Comparison of ENCODE assay signal across 8 cellular contexts in the genomic region with DNA sequence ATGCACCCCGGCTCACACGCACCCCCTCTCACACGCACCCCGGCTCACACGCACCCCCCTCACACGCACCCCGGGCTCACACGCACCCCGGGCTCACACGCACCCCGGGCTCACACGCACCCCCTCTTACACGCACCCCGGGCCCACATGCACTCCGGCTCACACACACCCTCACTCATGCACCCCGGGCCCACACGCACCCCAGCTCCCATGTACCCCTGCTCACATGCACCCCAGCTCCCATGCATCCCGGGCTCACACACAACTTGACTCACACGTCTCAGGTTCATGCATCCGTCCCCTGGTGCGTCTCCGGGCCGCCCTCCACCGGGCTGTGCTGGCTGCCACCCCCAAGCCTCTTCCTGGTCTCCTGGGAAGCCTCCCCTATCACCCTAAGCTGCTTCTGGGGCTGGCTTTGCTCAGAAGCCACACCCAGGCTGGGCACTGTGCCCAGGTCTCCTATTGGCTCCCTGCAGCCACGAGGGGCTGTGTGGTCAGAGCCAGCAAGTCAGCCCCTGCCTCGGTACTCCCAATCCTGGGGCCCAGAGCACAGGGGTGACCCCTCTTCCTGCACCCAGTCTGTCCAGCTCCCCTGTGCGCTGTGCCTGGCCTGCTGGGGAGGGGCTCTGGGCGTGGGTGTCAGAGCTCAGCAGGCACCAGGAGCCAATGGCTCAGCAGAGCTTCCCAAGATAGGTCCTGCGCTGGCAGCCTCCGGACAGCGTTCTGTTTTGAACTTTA. TPM values are rescaled to one million over a fixed set of nuclear protein-coding genes. Genes with fewer than 3 reads are reported as not detected.
A peak's percentile ranks its signal among the peaks of the same experiment; 100 is the strongest.
DNase-seq lines count a peak whose midpoint lies in the region; ATAC-seq, FAIRE-seq and TF ChIP-seq lines count a peak whose summit lies in the region.

No MANE protein-coding gene starts in this region.

- no peaks in the 10 kb centered on the region for H3K27me3 ChIP-seq in BLaER1 treated with 17β-estradiol and CSF1 and Interleukin-3, amounts not matched to agents 10 nM and 100 nM
- H3K27me3 ChIP-seq in brain microvascular endothelial cell (replicated peaks), result no peaks in the 10 kb centered on the region
- no peaks in the 10 kb centered on the region for H3K27me3 ChIP-seq in HepG2 (ENCODE audit: control insufficient read depth in 1 of 2, insufficient read depth in 2 of 2, low read length in 2 of 2)

- BruUV-seq in HepG2 (replicated peaks; lab: Mats Ljungman, UMichigan), result no TSS peak

- H4K20me1 ChIP-seq in BLaER1 treated with 17β-estradiol and CSF1 and Interleukin-3, amounts not matched to agents 10 nM and 100 nM, result peaks cover 39 to 100% (median 89%) of the 10 kb centered on the region in 11 experiments; a peak in 21 of 22 replicates
- no peaks in the 10 kb centered on the region; the same call in 1 of the 2 replicates for H4K20me1 ChIP-seq in HepG2 (ENCODE audit: insufficient read depth, low read length)

- CTCF ChIA-PET in HepG2 (lab: Yijun Ruan, JAX; ENCODE audit: low intra/inter-chr PET ratio, low total read pairs), result no interaction called here

- in situ Hi-C loops in brain microvascular endothelial cell (cut with HindIII; ENCODE audit: low pct_ligation_motif_present, low sequenced_read_pairs), result no loop called here
- in situ Hi-C loops in HepG2 (cut with HindIII; ENCODE audit: extremely low pct_ligation_motif_present, low pct_unique_long_range_greater_than_20kb), result no loop called here

- H3K27ac ChIP-seq in BLaER1 treated with 17β-estradiol and CSF1 and Interleukin-3, amounts not matched to agents 10 nM and 100 nM, result no peak overlapping the region
- H3K27ac ChIP-seq in brain microvascular endothelial cell (no peak overlapping the region), HepG2 (ENCODE audit: extremely low read length, insufficient read depth, low read length) (no peak overlapping the region)

- H3K9ac ChIP-seq in BLaER1 treated with 17β-estradiol and CSF1 and Interleukin-3, amounts not matched to agents 10 nM and 100 nM, result peak overlapping the region in 4 of 11 experiments; percentile 7 to 37 (median 16); a peak in 3 of 22 replicates
- H3K9ac ChIP-seq in HepG2 (ENCODE audit: insufficient read depth, low read depth, low read length), result no peak overlapping the region

- ATAC-seq in HepG2 (peak; percentile 4; the same call in 2 of the 3 replicates), HG03045 (IDR thresholded peaks at IDR 0.05; ENCODE audit: unreplicated experiment) (no peak)

- H2AFZ ChIP-seq in HepG2 (ENCODE audit: low read length), result no peak overlapping the region

- H3K79me2 ChIP-seq in HepG2 (ENCODE audit: insufficient read depth, low read length), result no peaks in the 10 kb centered on the region

- 96% methylated on average over 25 of the region's 31 CpGs for WGBS in HepG2 (ENCODE audit: low lambda C conversion rate)

- no peaks in the 10 kb centered on the region for H3K9me3 ChIP-seq in BLaER1 treated with 17β-estradiol and CSF1 and Interleukin-3, amounts not matched to agents 10 nM and 100 nM (replicated peaks in 1 of 11)
- no peaks in the 10 kb centered on the region for H3K9me3 ChIP-seq in HepG2 (ENCODE audit: low read length)

- H3K4me1 ChIP-seq in BLaER1 treated with 17β-estradiol and CSF1 and Interleukin-3, amounts not matched to agents 10 nM and 100 nM, result peaks cover 13 to 72% (median 44%) of the 10 kb centered on the region in 10 experiments; a peak in 19 of 20 replicates
- no peaks in the 10 kb centered on the region for H3K4me1 ChIP-seq in HepG2 (ENCODE audit: insufficient read depth, low read length)

- no peak overlapping the region for H3K4me3 ChIP-seq in BLaER1 treated with 17β-estradiol and CSF1 and Interleukin-3, amounts not matched to agents 10 nM and 100 nM
- H3K4me3 ChIP-seq in brain microvascular endothelial cell (ENCODE audit: low read depth, low read length) (peak overlapping the region; percentile 48), HepG2 (replicated peaks in 1 of 3; ENCODE audit: insufficient read depth in 1 of 3, low read depth in 2 of 3, low read length in 3 of 3) (no peak overlapping the region)

- no peak for TF ChIP-seq RAD21 in HepG2 (CRISPR knock-in tag; IDR thresholded peaks at IDR 0.05)

- peak overlapping the region in 10 of 11 experiments; percentile 12 to 50 (median 38); a peak in 14 of 22 replicates for H3K4me2 ChIP-seq in BLaER1 treated with 17β-estradiol and CSF1 and Interleukin-3, amounts not matched to agents 10 nM and 100 nM
- H3K4me2 ChIP-seq in HepG2 (ENCODE audit: low read depth, low read length), result no peak overlapping the region

- FAIRE-seq in HepG2 (lab: Jason Lieb, UNC) (no peak), GM12892 (lab: Jason Lieb, UNC) (no peak)

- TF ChIP-seq EP300 in HepG2 (IDR thresholded peaks at IDR 0.05; ENCODE audit: low read depth in 2 of 2, low read length in 2 of 2) (no peak), HepG2 (CRISPR knock-in tag; IDR thresholded peaks at IDR 0.05; ENCODE audit: borderline replicate concordance) (no peak)

- intact Hi-C loops in HepG2 (cut with micrococcal nuclease; ENCODE audit: unreplicated experiment), result no loop called here

- TF ChIP-seq CTCF in brain microvascular endothelial cell (IDR thresholded peaks at IDR 0.05; ENCODE audit: low read depth, low read length, missing control alignments), result no peak
- no peak for TF ChIP-seq CTCF in HepG2 (CRISPR knock-in tag; IDR thresholded peaks at IDR 0.05)

- peak; percentile 73 for DNase-seq in NCI-H2107 (lab: John Stamatoyannopoulos, UW)
- DNase-seq in brain microvascular endothelial cell, result peak; percentile 84
- DNase-seq in HepG2 (ENCODE audit: low spot score), result no peak
- no peak for DNase-seq in SHP77 treated with DMSO at 0.1 percent for 48 hours (lab: John Stamatoyannopoulos, UW)
- DNase-seq in GM12892 (ENCODE audit: insufficient read length), result no peak
- DNase-seq in cortex of kidney (lab: John Stamatoyannopoulos, UW), result no peak

- H3K36me3 ChIP-seq in BLaER1 treated with 17β-estradiol and CSF1 and Interleukin-3, amounts not matched to agents 10 nM and 100 nM, result peaks cover 0 to 70% (median 0%) of the 10 kb centered on the region in 11 experiments; a peak in 6 of 22 replicates
- peaks cover 2% of the 10 kb centered on the region for H3K36me3 ChIP-seq in brain microvascular endothelial cell (replicated peaks)
- H3K36me3 ChIP-seq in HepG2 (replicated peaks in 1 of 2; ENCODE audit: control insufficient read depth in 1 of 2, insufficient read depth in 2 of 2, low read length in 2 of 2), result peaks cover 0 to 3% of the 10 kb centered on the region in 2 experiments; a peak in 2 of 5 replicates

- TF ChIP-seq POLR2A in HepG2 (IDR thresholded peaks at IDR 0.05; ENCODE audit: insufficient read depth in 1 of 2, low read depth in 2 of 2, low read length in 2 of 2) (no peak), GM12892 (IDR thresholded peaks at IDR 0.05; ENCODE audit: low read depth, low read length) (no peak)

- POLR2A ChIA-PET in HepG2 (lab: Yijun Ruan, JAX), result interaction anchor here (1.1 kb wide), 1 partner anchor 15 kb away, joined by 3 read pairs; no protein-coding TSS in a partner anchor

RNA-seq across cellular contexts. Expression of a gene that starts 16.9 kb away (rescaled TPM):
- total RNA-seq in HepG2 (2016; rRNA removed; fragmentation: Illumina TruSeq; extraction: Trizol), result 13.2 and 31.7 TPM in 2 replicates
- total RNA-seq in HepG2 (2016; cell fraction: cytosol; rRNA removed; fragmentation: Illumina TruSeq; extraction: Trizol; ENCODE audit: low read depth), result 8.9 and 10.0 TPM in 2 replicates
- 12.0 and 31.8 TPM in 2 replicates for total RNA-seq in HepG2 (2016; cell fraction: insoluble cytoplasmic fraction; rRNA removed; fragmentation: Illumina TruSeq; extraction: Trizol)
- total RNA-seq in HepG2 (2016; cell fraction: membrane; rRNA removed; fragmentation: Illumina TruSeq; extraction: Trizol), result 11.0 and 13.5 TPM in 2 replicates
- 26.1 and 32.6 TPM in 2 replicates for total RNA-seq in HepG2 (2016; cell fraction: nucleus; rRNA removed; fragmentation: Illumina TruSeq; extraction: Trizol)
- polyA plus RNA-seq in HepG2 (2011; rRNA removed), result 68.3 and 88.5 TPM in 2 replicates
- 60.2 and 113 TPM in 2 replicates for polyA plus RNA-seq in HepG2 (2011; cell fraction: cytosol; rRNA removed)
- polyA plus RNA-seq in HepG2 (2011; cell fraction: nucleus; rRNA removed), result 232 and 327 TPM in 2 replicates
- polyA plus RNA-seq in HepG2 (2012), result 22.7 and 28.5 TPM in 2 replicates
- 10.4 TPM in 2 replicates for polyA plus RNA-seq in HepG2 (2016; cell fraction: cytosol; fragmentation: Illumina TruSeq; extraction: Trizol; ENCODE audit: low read depth)
- 11.8 and 12.7 TPM in 2 replicates for polyA plus RNA-seq in HepG2 (2016; cell fraction: insoluble cytoplasmic fraction; fragmentation: Illumina TruSeq; extraction: Trizol; ENCODE audit: low read depth)
- polyA plus RNA-seq in HepG2 (2016; cell fraction: membrane; fragmentation: Illumina TruSeq; extraction: Trizol; ENCODE audit: low read depth), result 8.5 and 12.0 TPM in 2 replicates
- polyA plus RNA-seq in HepG2 (2016; cell fraction: nucleus; fragmentation: Illumina TruSeq; extraction: Trizol; ENCODE audit: insufficient read depth, low read depth), result 59.4 and 62.8 TPM in 2 replicates
- 59.6 and 124 TPM in 2 replicates for polyA minus RNA-seq in HepG2 (2011; rRNA and poly(A)+ RNA removed; ENCODE audit: low replicate concordance)
- polyA minus RNA-seq in HepG2 (2011; cell fraction: cytosol; rRNA and poly(A)+ RNA removed), result 24.9 and 25.9 TPM in 2 replicates
- 16.4 and 16.9 TPM in 2 replicates for polyA minus RNA-seq in HepG2 (2011; cell fraction: nucleus; rRNA and poly(A)+ RNA removed)
- polyA plus RNA-seq in GM12892 (2012; ENCODE audit: missing spikeins), result 3.3 TPM

RNA-seq across cellular contexts. Expression of a gene that starts 17.2 kb away (rescaled TPM):
- 114 and 146 TPM in 2 replicates for total RNA-seq in HepG2 (2016; rRNA removed; fragmentation: Illumina TruSeq; extraction: Trizol)
- total RNA-seq in HepG2 (2016; cell fraction: cytosol; rRNA removed; fragmentation: Illumina TruSeq; extraction: Trizol; ENCODE audit: low read depth), result 37.0 and 48.5 TPM in 2 replicates
- 113 and 136 TPM in 2 replicates for total RNA-seq in HepG2 (2016; cell fraction: insoluble cytoplasmic fraction; rRNA removed; fragmentation: Illumina TruSeq; extraction: Trizol)
- total RNA-seq in HepG2 (2016; cell fraction: membrane; rRNA removed; fragmentation: Illumina TruSeq; extraction: Trizol), result 68.6 and 79.8 TPM in 2 replicates
- 34.9 and 39.5 TPM in 2 replicates for total RNA-seq in HepG2 (2016; cell fraction: nucleus; rRNA removed; fragmentation: Illumina TruSeq; extraction: Trizol)
- 104 and 115 TPM in 2 replicates for polyA plus RNA-seq in HepG2 (2011; rRNA removed)
- 35.1 and 78.0 TPM in 2 replicates for polyA plus RNA-seq in HepG2 (2011; cell fraction: cytosol; rRNA removed)
- polyA plus RNA-seq in HepG2 (2011; cell fraction: nucleus; rRNA removed), result 44.7 and 47.4 TPM in 2 replicates
- polyA plus RNA-seq in HepG2 (2012), result 57.4 and 93.8 TPM in 2 replicates
- 58.6 and 89.5 TPM in 2 replicates for polyA plus RNA-seq in HepG2 (2016; cell fraction: cytosol; fragmentation: Illumina TruSeq; extraction: Trizol; ENCODE audit: low read depth)
- 221 and 225 TPM in 2 replicates for polyA plus RNA-seq in HepG2 (2016; cell fraction: insoluble cytoplasmic fraction; fragmentation: Illumina TruSeq; extraction: Trizol; ENCODE audit: low read depth)
- 90.2 and 102 TPM in 2 replicates for polyA plus RNA-seq in HepG2 (2016; cell fraction: membrane; fragmentation: Illumina TruSeq; extraction: Trizol; ENCODE audit: low read depth)
- 84.0 and 90.2 TPM in 2 replicates for polyA plus RNA-seq in HepG2 (2016; cell fraction: nucleus; fragmentation: Illumina TruSeq; extraction: Trizol; ENCODE audit: insufficient read depth, low read depth)
- 129 and 143 TPM in 2 replicates for polyA minus RNA-seq in HepG2 (2011; rRNA and poly(A)+ RNA removed; ENCODE audit: low replicate concordance)
- 35.6 and 37.0 TPM in 2 replicates for polyA minus RNA-seq in HepG2 (2011; cell fraction: cytosol; rRNA and poly(A)+ RNA removed)
- polyA minus RNA-seq in HepG2 (2011; cell fraction: nucleus; rRNA and poly(A)+ RNA removed), result 27.3 and 33.1 TPM in 2 replicates
- polyA plus RNA-seq in GM12892 (2012; ENCODE audit: missing spikeins), result 59.6 TPM

RNA-seq across cellular contexts. Expression of a gene that starts 26.8 kb away (rescaled TPM):
- total RNA-seq in HepG2 (2016; rRNA removed; fragmentation: Illumina TruSeq; extraction: Trizol), result 54.0 and 125 TPM in 2 replicates
- total RNA-seq in HepG2 (2016; cell fraction: cytosol; rRNA removed; fragmentation: Illumina TruSeq; extraction: Trizol; ENCODE audit: low read depth), result 31.5 and 37.4 TPM in 2 replicates
- 60.0 and 126 TPM in 2 replicates for total RNA-seq in HepG2 (2016; cell fraction: insoluble cytoplasmic fraction; rRNA removed; fragmentation: Illumina TruSeq; extraction: Trizol)
- 34.7 and 43.1 TPM in 2 replicates for total RNA-seq in HepG2 (2016; cell fraction: membrane; rRNA removed; fragmentation: Illumina TruSeq; extraction: Trizol)
- total RNA-seq in HepG2 (2016; cell fraction: nucleus; rRNA removed; fragmentation: Illumina TruSeq; extraction: Trizol), result 93.4 and 110 TPM in 2 replicates
- 197 and 287 TPM in 2 replicates for polyA plus RNA-seq in HepG2 (2011; rRNA removed)
- 200 and 252 TPM in 2 replicates for polyA plus RNA-seq in HepG2 (2011; cell fraction: cytosol; rRNA removed)
- polyA plus RNA-seq in HepG2 (2011; cell fraction: nucleus; rRNA removed), result 375 and 396 TPM in 2 replicates
- 93.8 and 141 TPM in 2 replicates for polyA plus RNA-seq in HepG2 (2012)
- polyA plus RNA-seq in HepG2 (2016; cell fraction: cytosol; fragmentation: Illumina TruSeq; extraction: Trizol; ENCODE audit: low read depth), result 36.4 and 45.9 TPM in 2 replicates
- 54.8 and 63.7 TPM in 2 replicates for polyA plus RNA-seq in HepG2 (2016; cell fraction: insoluble cytoplasmic fraction; fragmentation: Illumina TruSeq; extraction: Trizol; ENCODE audit: low read depth)
- 41.9 and 45.5 TPM in 2 replicates for polyA plus RNA-seq in HepG2 (2016; cell fraction: membrane; fragmentation: Illumina TruSeq; extraction: Trizol; ENCODE audit: low read depth)
- 208 and 218 TPM in 2 replicates for polyA plus RNA-seq in HepG2 (2016; cell fraction: nucleus; fragmentation: Illumina TruSeq; extraction: Trizol; ENCODE audit: insufficient read depth, low read depth)
- polyA minus RNA-seq in HepG2 (2011; rRNA and poly(A)+ RNA removed; ENCODE audit: low replicate concordance), result 312 and 492 TPM in 2 replicates
- polyA minus RNA-seq in HepG2 (2011; cell fraction: cytosol; rRNA and poly(A)+ RNA removed), result 90.0 and 90.8 TPM in 2 replicates
- polyA minus RNA-seq in HepG2 (2011; cell fraction: nucleus; rRNA and poly(A)+ RNA removed), result 60.9 and 80.8 TPM in 2 replicates
- polyA plus RNA-seq in GM12892 (2012; ENCODE audit: missing spikeins), result 10.3 TPM

RNA-seq across cellular contexts. Expression of a gene that starts 31.8 kb away (rescaled TPM):
- total RNA-seq in HepG2 (2016; rRNA removed; fragmentation: Illumina TruSeq; extraction: Trizol), result 8.9 and 14.9 TPM in 2 replicates
- total RNA-seq in HepG2 (2016; cell fraction: cytosol; rRNA removed; fragmentation: Illumina TruSeq; extraction: Trizol; ENCODE audit: low read depth), result 5.5 and 5.9 TPM in 2 replicates
- total RNA-seq in HepG2 (2016; cell fraction: insoluble cytoplasmic fraction; rRNA removed; fragmentation: Illumina TruSeq; extraction: Trizol), result 8.5 and 12.6 TPM in 2 replicates
- 6.6 and 10.0 TPM in 2 replicates for total RNA-seq in HepG2 (2016; cell fraction: membrane; rRNA removed; fragmentation: Illumina TruSeq; extraction: Trizol)
- total RNA-seq in HepG2 (2016; cell fraction: nucleus; rRNA removed; fragmentation: Illumina TruSeq; extraction: Trizol), result 10.8 and 16.7 TPM in 2 replicates
- polyA plus RNA-seq in HepG2 (2011; rRNA removed), result 21.0 and 27.7 TPM in 2 replicates
- polyA plus RNA-seq in HepG2 (2011; cell fraction: cytosol; rRNA removed), result 9.8 and 16.5 TPM in 2 replicates
- 278 and 343 TPM in 2 replicates for polyA plus RNA-seq in HepG2 (2011; cell fraction: nucleus; rRNA removed)
- polyA plus RNA-seq in HepG2 (2012), result 10.5 and 14.8 TPM in 2 replicates
- polyA plus RNA-seq in HepG2 (2016; cell fraction: cytosol; fragmentation: Illumina TruSeq; extraction: Trizol; ENCODE audit: low read depth), result 8.3 and 10.9 TPM in 2 replicates
- 14.8 and 17.4 TPM in 2 replicates for polyA plus RNA-seq in HepG2 (2016; cell fraction: insoluble cytoplasmic fraction; fragmentation: Illumina TruSeq; extraction: Trizol; ENCODE audit: low read depth)
- polyA plus RNA-seq in HepG2 (2016; cell fraction: membrane; fragmentation: Illumina TruSeq; extraction: Trizol; ENCODE audit: low read depth), result 11.2 and 14.5 TPM in 2 replicates
- 48.6 and 55.2 TPM in 2 replicates for polyA plus RNA-seq in HepG2 (2016; cell fraction: nucleus; fragmentation: Illumina TruSeq; extraction: Trizol; ENCODE audit: insufficient read depth, low read depth)
- polyA minus RNA-seq in HepG2 (2011; rRNA and poly(A)+ RNA removed; ENCODE audit: low replicate concordance), result 3.4 and 13.9 TPM in 2 replicates
- 7.5 and 8.4 TPM in 2 replicates for polyA minus RNA-seq in HepG2 (2011; cell fraction: cytosol; rRNA and poly(A)+ RNA removed)
- 22.7 and 23.2 TPM in 2 replicates for polyA minus RNA-seq in HepG2 (2011; cell fraction: nucleus; rRNA and poly(A)+ RNA removed)
- 1.6 TPM for polyA plus RNA-seq in GM12892 (2012; ENCODE audit: missing spikeins)

RNA-seq across cellular contexts. Expression of a gene that starts 40.8 kb away (rescaled TPM):
- total RNA-seq in HepG2 (2016; rRNA removed; fragmentation: Illumina TruSeq; extraction: Trizol), result 4.8 and 10.5 TPM in 2 replicates
- total RNA-seq in HepG2 (2016; cell fraction: cytosol; rRNA removed; fragmentation: Illumina TruSeq; extraction: Trizol; ENCODE audit: low read depth), result 3.8 and 4.1 TPM in 2 replicates
- total RNA-seq in HepG2 (2016; cell fraction: insoluble cytoplasmic fraction; rRNA removed; fragmentation: Illumina TruSeq; extraction: Trizol), result 4.0 and 11.4 TPM in 2 replicates
- 4.4 and 5.4 TPM in 2 replicates for total RNA-seq in HepG2 (2016; cell fraction: membrane; rRNA removed; fragmentation: Illumina TruSeq; extraction: Trizol)
- 17.2 and 23.5 TPM in 2 replicates for total RNA-seq in HepG2 (2016; cell fraction: nucleus; rRNA removed; fragmentation: Illumina TruSeq; extraction: Trizol)
- 43.2 and 58.1 TPM in 2 replicates for polyA plus RNA-seq in HepG2 (2011; rRNA removed)
- 7.3 and 12.8 TPM in 2 replicates for polyA plus RNA-seq in HepG2 (2011; cell fraction: cytosol; rRNA removed)
- 830 and 954 TPM in 2 replicates for polyA plus RNA-seq in HepG2 (2011; cell fraction: nucleus; rRNA removed)
- polyA plus RNA-seq in HepG2 (2012), result 70.1 and 82.8 TPM in 2 replicates
- 4.8 and 6.6 TPM in 2 replicates for polyA plus RNA-seq in HepG2 (2016; cell fraction: cytosol; fragmentation: Illumina TruSeq; extraction: Trizol; ENCODE audit: low read depth)
- polyA plus RNA-seq in HepG2 (2016; cell fraction: insoluble cytoplasmic fraction; fragmentation: Illumina TruSeq; extraction: Trizol; ENCODE audit: low read depth), result 14.6 and 20.2 TPM in 2 replicates
- polyA plus RNA-seq in HepG2 (2016; cell fraction: membrane; fragmentation: Illumina TruSeq; extraction: Trizol; ENCODE audit: low read depth), result 7.5 and 10.2 TPM in 2 replicates
- 77.9 and 79.1 TPM in 2 replicates for polyA plus RNA-seq in HepG2 (2016; cell fraction: nucleus; fragmentation: Illumina TruSeq; extraction: Trizol; ENCODE audit: insufficient read depth, low read depth)
- polyA minus RNA-seq in HepG2 (2011; rRNA and poly(A)+ RNA removed; ENCODE audit: low replicate concordance), result 60.4 and 150 TPM in 2 replicates
- 24.0 and 31.5 TPM in 2 replicates for polyA minus RNA-seq in HepG2 (2011; cell fraction: cytosol; rRNA and poly(A)+ RNA removed)
- polyA minus RNA-seq in HepG2 (2011; cell fraction: nucleus; rRNA and poly(A)+ RNA removed), result 135 and 151 TPM in 2 replicates
- polyA plus RNA-seq in GM12892 (2012; ENCODE audit: missing spikeins), result 5.5 TPM

Comparison
In these comparisons a context has a peak if more than half of its experiments do, and no peak if none do; other contexts are left out.
1. DNase-seq: peak in NCI-H2107 (single experiment) and brain microvascular endothelial cell (single experiment); none in HepG2 (single experiment), SHP77 treated with DMSO at 0.1 percent for 48 hours (single experiment), GM12892 (single experiment) and cortex of kidney (single experiment).